In genomic region chr7:158252837-158253669, GRCh38 we compare ENCODE assay signal across 28 cellular contexts.
A peak's percentile ranks its signal among the peaks of the same experiment; 100 is the strongest.
DNase-seq lines count a peak whose midpoint lies in the region; ATAC-seq and TF ChIP-seq lines count a peak whose summit lies in the region.
"Had no signal": no experiment of that assay in that cellular context is flagged by ENCODE, and none has a peak within 500 bp of the region (broad histone marks: within the 10 kb centered on the region; RNA-seq: fewer than 3 reads in every experiment).

No MANE protein-coding gene starts in this region.

- H3K9me3 ChIP-seq in stomach, result peaks cover 0 to 3% (median 0%) of the 10 kb centered on the region in 4 donors
- peaks cover 4% of the 10 kb centered on the region for H3K9me3 ChIP-seq in A673 (ENCODE audit: low read depth, low read length, poor library complexity, severe bottlenecking)
- H3K9me3 ChIP-seq: ovary, transverse colon had no signal

- POLR2A ChIA-PET in A673 (lab: Charles Lee; ENCODE audit: low non-redundant PET), result no interaction called here

- H3K27me3 ChIP-seq in stomach (no peaks in the 10 kb centered on the region), A673 (replicated peaks; ENCODE audit: insufficient read depth, low read depth, low read length, poor library complexity) (no peaks in the 10 kb centered on the region)
- H3K27me3 ChIP-seq: foreskin keratinocyte, ovary, transverse colon had no signal

- no peak for TF ChIP-seq EP300 in stomach (IDR thresholded peaks at IDR 0.05)

- TF ChIP-seq CTCF in VCaP (conservative IDR thresholded peaks at IDR 0.05), result no peak
- TF ChIP-seq CTCF in stomach (IDR thresholded peaks at IDR 0.05), result no peak
- TF ChIP-seq CTCF in A673 (conservative IDR thresholded peaks at IDR 0.05; ENCODE audit: low read depth, low read length), result no peak

- CTCF ChIA-PET in A673 (lab: Charles Lee), result no interaction called here

- 58 to 84% (median 69%) methylated on average over 34 of the region's 34 CpGs for WGBS in stomach, 5 donors

- H3K4me1 ChIP-seq in stomach, result no peaks in the 10 kb centered on the region
- no peaks in the 10 kb centered on the region for H3K4me1 ChIP-seq in A673 (ENCODE audit: insufficient read depth, low read length, poor library complexity, severe bottlenecking)
- H3K4me1 ChIP-seq: foreskin keratinocyte, heart right ventricle, transverse colon had no signal

- intact Hi-C loops in stomach (cut with DNase I; ENCODE audit: low total_unique reads) (no loop called here), A673 (cut with micrococcal nuclease; ENCODE audit: unreplicated experiment) (no loop called here)

- no peak for ATAC-seq in left lobe of liver
- ATAC-seq: foreskin keratinocyte; HCT116; heart right ventricle; left cardiac atrium; naive thymus-derived CD8-positive, alpha-beta T cell had no signal

- DNase-seq in NCI-H748 (lab: John Stamatoyannopoulos, UW; ENCODE audit: unreplicated experiment) (peak; percentile 33), NCI-H748 treated with DMSO at 0.1 percent for 48 hours (lab: John Stamatoyannopoulos, UW) (no peak), left lobe of liver (ENCODE audit: low spot score) (peak; percentile 16), stomach (peak; percentile 17), A673 (ENCODE audit: low spot score) (no peak), HUDEP-2 (lab: John Stamatoyannopoulos, UW; ENCODE audit: unreplicated experiment in 76 of 76) (no peak), epidermal melanocyte (ENCODE audit: insufficient read length, low spot score) (no peak)
- DNase-seq: 8988T; activated CD4-positive, alpha-beta T cell treated with anti-CD3 and anti-CD28 coated beads for 1 hour; activated naive CD8-positive, alpha-beta T cell treated with anti-CD3 and anti-CD28 coated beads, Interleukin-2, amount 10 ng/mL, durations not matched to agents 7 days and 5 days; CD4-positive, alpha-beta memory T cell; effector CD4-positive, alpha-beta T cell; foreskin keratinocyte; heart right ventricle; IMR-90; left cardiac atrium; naive thymus-derived CD8-positive, alpha-beta T cell; NCI-H1092; NCI-H187; NCI-H526; stimulated activated CD4-positive, alpha-beta T cell treated with anti-CD3 and anti-CD28 coated beads, Interleukin-12 subunit alpha, Interleukin-12 subunit beta, amount 100 ng/mL, for 4 hours; stimulated activated CD4-positive, alpha-beta T cell treated with anti-CD3 and anti-CD28 coated beads, Interleukin-4, amount 100 ng/mL, for 4 hours; stimulated activated naive CD4-positive, alpha-beta T cell; transverse colon had no signal

- H3K36me3 ChIP-seq in stomach (no peaks in the 10 kb centered on the region), A673 (ENCODE audit: insufficient read depth, low read length, poor library complexity, severe bottlenecking) (no peaks in the 10 kb centered on the region)
- H3K36me3 ChIP-seq: heart right ventricle, ovary, transverse colon had no signal

- H3K4me3 ChIP-seq in stomach, result no peak overlapping the region
- no peak overlapping the region for H3K4me3 ChIP-seq in A673 (ENCODE audit: low read depth, low read length, poor library complexity, severe bottlenecking)
- H3K4me3 ChIP-seq: heart right ventricle, ovary, SK-N-MC, transverse colon had no signal

- BruUV-seq in A673 (replicated peaks; lab: Mats Ljungman, UMichigan), result no TSS peak

- TF ChIP-seq POLR2A in stomach (IDR thresholded peaks at IDR 0.05), result no peak

- H3K27ac ChIP-seq in VCaP, result peak overlapping the region; percentile 23; the same call in 1 of the 2 replicates
- H3K27ac ChIP-seq in stomach, result no peak overlapping the region
- no peak overlapping the region for H3K27ac ChIP-seq in A673 (ENCODE audit: low read depth, low read length, poor library complexity, severe bottlenecking)
- H3K27ac ChIP-seq: foreskin keratinocyte, heart right ventricle, ovary, SK-N-MC, transverse colon had no signal

Comparison
In these comparisons a context has a peak if more than half of its experiments do, and no peak if none do; other contexts are left out.
1. DNase-seq: peak in NCI-H748 (single experiment), left lobe of liver (single experiment) and stomach (single experiment); none in NCI-H748 treated with DMSO at 0.1 percent for 48 hours (single experiment), A673 (single experiment), HUDEP-2 (0 of 76) and epidermal melanocyte (single experiment).